8 cellular contexts compared by ENCODE assay signal in genomic region chr3:50194128-50194902, GRCh38. TPM values are rescaled to one million over a fixed set of nuclear protein-coding genes. Genes with fewer than 3 reads are reported as not detected.
DNase-seq lines count a peak whose midpoint lies in the region; ATAC-seq and TF ChIP-seq lines count a peak whose summit lies in the region.

No MANE protein-coding gene starts in this region.

- H3K9me3 Mint-ChIP-seq in GM23338, result no peaks in the 10 kb centered on the region

- 0 out of 3 replicates have a peak overlapping the region, but pooled peaks have one; percentile 16 for H3K4me3 Mint-ChIP-seq in GM23338

- DNase-seq in AG09309 (ENCODE audit: low read depth) (no peak), GM23338 (ENCODE audit: low spot score) (peak; percentile 82), SJCRH30 (peak; percentile 47 to 57), glomerular visceral epithelial cell (ENCODE audit: extremely low spot score) (peak; percentile 66), prostate gland (ENCODE audit: low spot score) (peak; percentile 59), upper lobe of left lung (peak; percentile 70 to 96)
- peak; percentile 77 for DNase-seq in activated gamma-delta T cell treated with anti-CD3 and anti-CD28 coated beads, Interleukin-2, amount 50 U/mL, for 16 hours (ENCODE audit: low read depth)

- intact Hi-C loops in prostate gland (cut with DNase I), result loop anchor here (2.0 kb wide), 1 partner anchor 78 kb away; no protein-coding TSS in a partner anchor

- peaks cover 3% of the 10 kb centered on the region for H3F3A ChIP-seq in GM23338 (replicated peaks; ENCODE audit: low read depth)

- H3K27me3 ChIP-seq in GM23338 (ENCODE audit: insufficient read depth), result peaks cover 12% of the 10 kb centered on the region; the same call in 1 of the 2 replicates
- no peaks in the 10 kb centered on the region for H3K27me3 ChIP-seq in SJCRH30
- H3K27me3 ChIP-seq in prostate gland (replicated peaks; ENCODE audit: insufficient read depth), result peaks cover 9% of the 10 kb centered on the region
- H3K27me3 ChIP-seq in upper lobe of left lung, result peaks cover 2 to 22% (median 14%) of the 10 kb centered on the region in 4 donors

- peak overlapping the region; percentile 65; the same call in 1 of the 2 replicates for H3K4me2 ChIP-seq in GM23338

- H3K9me2 ChIP-seq in GM23338 (ENCODE audit: insufficient read depth), result no peaks in the 10 kb centered on the region

- H3K4me1 ChIP-seq in GM23338 (ENCODE audit: insufficient read depth) (peaks cover 8% of the 10 kb centered on the region; the same call in 1 of the 2 replicates), SJCRH30 (peaks cover 4% of the 10 kb centered on the region; the same call in 1 of the 2 replicates), prostate gland (replicated peaks) (no peaks in the 10 kb centered on the region), upper lobe of left lung (peaks cover 12 to 30% (median 18%) of the 10 kb centered on the region in 4 donors)

- H3K27me3 Mint-ChIP-seq in GM23338 (ENCODE audit: insufficient read depth, low read depth, poor library complexity), result peaks cover 17% of the 10 kb centered on the region

- H2AFZ ChIP-seq in GM23338, result peak overlapping the region; percentile 72

- TF ChIP-seq POLR2A in prostate gland (IDR thresholded peaks at IDR 0.05) (no peak), upper lobe of left lung (IDR thresholded peaks at IDR 0.05) (no peak)

- H3K79me2 ChIP-seq in GM23338 (replicated peaks; ENCODE audit: insufficient read depth), result no peaks in the 10 kb centered on the region

- H3K4me1 Mint-ChIP-seq in GM23338, result peaks cover 8% of the 10 kb centered on the region

- H3K27ac ChIP-seq in GM23338 (ENCODE audit: low read depth) (no peak overlapping the region), SJCRH30 (no peak overlapping the region), prostate gland (no peak overlapping the region), upper lobe of left lung (no peak overlapping the region)

- no peak overlapping the region for H3K27ac Mint-ChIP-seq in GM23338

- no peak for TF ChIP-seq EP300 in upper lobe of left lung (IDR thresholded peaks at IDR 0.05)

- ATAC-seq in GM23338 (peak; percentile 72), upper lobe of left lung (ENCODE audit: low FRiP score in 2 of 2) (peak; percentile 53 to 76), HG02759 (IDR thresholded peaks at IDR 0.05; ENCODE audit: unreplicated experiment) (no peak)

- 8% methylated on average over 53 of the region's 70 CpGs for WGBS in prostate gland
- 15 to 46% methylated on average over 3 to 57 of the region's 70 CpGs for WGBS in upper lobe of left lung, 2 donors

- H3K36me3 Mint-ChIP-seq in GM23338 (ENCODE audit: low read depth), result no peaks in the 10 kb centered on the region

- H3K9me3 ChIP-seq in SJCRH30 (replicated peaks) (no peaks in the 10 kb centered on the region), prostate gland (no peaks in the 10 kb centered on the region), upper lobe of left lung (no peaks in the 10 kb centered on the region)

- H4K20me1 ChIP-seq in GM23338 (replicated peaks; ENCODE audit: insufficient read depth), result no peaks in the 10 kb centered on the region

- H3K4me3 ChIP-seq in AG09309 (ENCODE audit: control insufficient read depth, low read depth, low read length) (no peak overlapping the region), GM23338 (peak overlapping the region; percentile 44; the same call in 1 of the 2 replicates), SJCRH30 (no peak overlapping the region), prostate gland (no peak overlapping the region), upper lobe of left lung (peak overlapping the region in 1 of 4 donors; percentile 13)

- peak; percentile 75 for TF ChIP-seq CTCF in AG09309 (IDR thresholded peaks at IDR 0.05; ENCODE audit: control insufficient read depth, insufficient read depth, low read depth, low read length, missing control alignments)
- peak; percentile 82 to 98 for TF ChIP-seq CTCF in GM23338 (conservative IDR thresholded peaks at IDR 0.05; ENCODE audit: low read depth in 2 of 2)
- TF ChIP-seq CTCF in prostate gland (IDR thresholded peaks at IDR 0.05), result peak; percentile 64 to 94 (median 84)
- TF ChIP-seq CTCF in upper lobe of left lung (IDR thresholded peaks at IDR 0.05), result peak; percentile 62 to 92 (median 85)

- no peaks in the 10 kb centered on the region for H3K36me3 ChIP-seq in GM23338 (ENCODE audit: insufficient read depth)
- no peaks in the 10 kb centered on the region for H3K36me3 ChIP-seq in SJCRH30
- H3K36me3 ChIP-seq in prostate gland, result no peaks in the 10 kb centered on the region
- no peaks in the 10 kb centered on the region for H3K36me3 ChIP-seq in upper lobe of left lung

TF ChIP-seq in GM23338, 12 proteins besides CTCF, POLR2A, EP300 and RAD21 (continues in another document):
- TF ChIP-seq NANOG (IDR thresholded peaks at IDR 0.05; ENCODE audit: borderline replicate concordance) (no peak), CREB1 (CRISPR knock-in tag; IDR thresholded peaks at IDR 0.05; ENCODE audit: low read depth) (no peak; the same call in 1 of the 2 replicates), STAT1 (IDR thresholded peaks at IDR 0.05; ENCODE audit: unreplicated experiment) (no peak), EZH2 (IDR thresholded peaks at IDR 0.05; ENCODE audit: low read depth, unreplicated experiment) (no peak), JUNB (IDR thresholded peaks at IDR 0.05; ENCODE audit: unreplicated experiment) (no peak), ZNF331 (CRISPR knock-in tag; IDR thresholded peaks at IDR 0.05; ENCODE audit: low read depth) (no peak), EZH2phosphoT487 (IDR thresholded peaks at IDR 0.05; ENCODE audit: unreplicated experiment) (no peak), ZNF114 (CRISPR knock-in tag; IDR thresholded peaks at IDR 0.05) (no peak)
- TF ChIP-seq, protein P1, sequence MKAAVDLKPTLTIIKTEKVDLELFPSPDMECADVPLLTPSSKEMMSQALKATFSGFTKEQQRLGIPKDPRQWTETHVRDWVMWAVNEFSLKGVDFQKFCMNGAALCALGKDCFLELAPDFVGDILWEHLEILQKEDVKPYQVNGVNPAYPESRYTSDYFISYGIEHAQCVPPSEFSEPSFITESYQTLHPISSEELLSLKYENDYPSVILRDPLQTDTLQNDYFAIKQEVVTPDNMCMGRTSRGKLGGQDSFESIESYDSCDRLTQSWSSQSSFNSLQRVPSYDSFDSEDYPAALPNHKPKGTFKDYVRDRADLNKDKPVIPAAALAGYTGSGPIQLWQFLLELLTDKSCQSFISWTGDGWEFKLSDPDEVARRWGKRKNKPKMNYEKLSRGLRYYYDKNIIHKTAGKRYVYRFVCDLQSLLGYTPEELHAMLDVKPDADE (IDR thresholded peaks at IDR 0.05), result no peak
- TF ChIP-seq, protein P2, sequence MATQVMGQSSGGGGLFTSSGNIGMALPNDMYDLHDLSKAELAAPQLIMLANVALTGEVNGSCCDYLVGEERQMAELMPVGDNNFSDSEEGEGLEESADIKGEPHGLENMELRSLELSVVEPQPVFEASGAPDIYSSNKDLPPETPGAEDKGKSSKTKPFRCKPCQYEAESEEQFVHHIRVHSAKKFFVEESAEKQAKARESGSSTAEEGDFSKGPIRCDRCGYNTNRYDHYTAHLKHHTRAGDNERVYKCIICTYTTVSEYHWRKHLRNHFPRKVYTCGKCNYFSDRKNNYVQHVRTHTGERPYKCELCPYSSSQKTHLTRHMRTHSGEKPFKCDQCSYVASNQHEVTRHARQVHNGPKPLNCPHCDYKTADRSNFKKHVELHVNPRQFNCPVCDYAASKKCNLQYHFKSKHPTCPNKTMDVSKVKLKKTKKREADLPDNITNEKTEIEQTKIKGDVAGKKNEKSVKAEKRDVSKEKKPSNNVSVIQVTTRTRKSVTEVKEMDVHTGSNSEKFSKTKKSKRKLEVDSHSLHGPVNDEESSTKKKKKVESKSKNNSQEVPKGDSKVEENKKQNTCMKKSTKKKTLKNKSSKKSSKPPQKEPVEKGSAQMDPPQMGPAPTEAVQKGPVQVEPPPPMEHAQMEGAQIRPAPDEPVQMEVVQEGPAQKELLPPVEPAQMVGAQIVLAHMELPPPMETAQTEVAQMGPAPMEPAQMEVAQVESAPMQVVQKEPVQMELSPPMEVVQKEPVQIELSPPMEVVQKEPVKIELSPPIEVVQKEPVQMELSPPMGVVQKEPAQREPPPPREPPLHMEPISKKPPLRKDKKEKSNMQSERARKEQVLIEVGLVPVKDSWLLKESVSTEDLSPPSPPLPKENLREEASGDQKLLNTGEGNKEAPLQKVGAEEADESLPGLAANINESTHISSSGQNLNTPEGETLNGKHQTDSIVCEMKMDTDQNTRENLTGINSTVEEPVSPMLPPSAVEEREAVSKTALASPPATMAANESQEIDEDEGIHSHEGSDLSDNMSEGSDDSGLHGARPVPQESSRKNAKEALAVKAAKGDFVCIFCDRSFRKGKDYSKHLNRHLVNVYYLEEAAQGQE (IDR thresholded peaks at IDR 0.05; ENCODE audit: unreplicated experiment), result no peak

RNA-seq across cellular contexts. Expression of gene GNAT1, which starts 2.9 kb away (rescaled TPM):
- total RNA-seq in GM23338 (2014; rRNA removed; shearing (Covaris generic)), result not detected in 2 replicates
- not detected in 2 replicates for polyA plus RNA-seq in GM23338 (2016; fragmentation: Nextera tagmentation; extraction: Ambion mirVana)
- 0.14 TPM in 1 of 2 replicates, not detected in the other for total RNA-seq in SJCRH30 (2014; rRNA removed; shearing (Covaris generic))
- total RNA-seq in prostate gland, result not detected
- under 1 TPM in 2 of 6 donors, not detected in 4; 0.10 to 0.40 TPM for total RNA-seq in upper lobe of left lung

RNA-seq across cellular contexts. Expression of gene SLC38A3, which starts 10.8 kb away (rescaled TPM):
- total RNA-seq in GM23338 (2014; rRNA removed; shearing (Covaris generic)), result 0.28 and 3.0 TPM in 2 replicates
- polyA plus RNA-seq in GM23338 (2016; fragmentation: Nextera tagmentation; extraction: Ambion mirVana), result 0.68 and 1.3 TPM in 2 replicates
- total RNA-seq in SJCRH30 (2014; rRNA removed; shearing (Covaris generic)), result 1.4 and 2.9 TPM in 2 replicates
- total RNA-seq in prostate gland (1 to 10 TPM in 1 of 2 donors, under 1 TPM in 1; 0.41 to 4.0 TPM), upper lobe of left lung (under 1 TPM in 2 of 6 donors, not detected in 4; 0.15 to 0.17 TPM)

RNA-seq across cellular contexts. Expression of gene SEMA3F, which starts 39.2 kb away (rescaled TPM):
- 32.6 and 67.6 TPM in 2 replicates for total RNA-seq in GM23338 (2014; rRNA removed; shearing (Covaris generic))
- polyA plus RNA-seq in GM23338 (2016; fragmentation: Nextera tagmentation; extraction: Ambion mirVana), result 2.3 and 2.8 TPM in 2 replicates
- 9.3 and 11.3 TPM in 2 replicates for total RNA-seq in SJCRH30 (2014; rRNA removed; shearing (Covaris generic))
- total RNA-seq in prostate gland, result 10 to 100 TPM; 43.3 to 71.8 TPM
- total RNA-seq in upper lobe of left lung, result 10 to 100 TPM in 5 of 6 donors, 1 to 10 TPM in 1; 4.2 to 76.0 (median 27.5) TPM

RNA-seq across cellular contexts. Expression of gene GNAI2, which starts 41.7 kb away (rescaled TPM):
- total RNA-seq in GM23338 (2014; rRNA removed; shearing (Covaris generic)), result 132 and 153 TPM in 2 replicates
- polyA plus RNA-seq in GM23338 (2016; fragmentation: Nextera tagmentation; extraction: Ambion mirVana), result 138 and 140 TPM in 2 replicates
- total RNA-seq in SJCRH30 (2014; rRNA removed; shearing (Covaris generic)), result 63.8 and 64.7 TPM in 2 replicates
- 100 to 1,000 TPM; 118 to 301 TPM for total RNA-seq in prostate gland
- 100 to 1,000 TPM; 191 to 440 (median 295) TPM for total RNA-seq in upper lobe of left lung
